ENCODE assay signal across 1 cellular context in genomic region chr9:27665121-27665520, GRCh38.
TF ChIP-seq lines count a peak whose summit lies in the region.

No MANE protein-coding gene starts in this region.

TF ChIP-seq in GM23338, 12 proteins besides CTCF, POLR2A, EP300 and RAD21:
- TF ChIP-seq, protein P1, sequence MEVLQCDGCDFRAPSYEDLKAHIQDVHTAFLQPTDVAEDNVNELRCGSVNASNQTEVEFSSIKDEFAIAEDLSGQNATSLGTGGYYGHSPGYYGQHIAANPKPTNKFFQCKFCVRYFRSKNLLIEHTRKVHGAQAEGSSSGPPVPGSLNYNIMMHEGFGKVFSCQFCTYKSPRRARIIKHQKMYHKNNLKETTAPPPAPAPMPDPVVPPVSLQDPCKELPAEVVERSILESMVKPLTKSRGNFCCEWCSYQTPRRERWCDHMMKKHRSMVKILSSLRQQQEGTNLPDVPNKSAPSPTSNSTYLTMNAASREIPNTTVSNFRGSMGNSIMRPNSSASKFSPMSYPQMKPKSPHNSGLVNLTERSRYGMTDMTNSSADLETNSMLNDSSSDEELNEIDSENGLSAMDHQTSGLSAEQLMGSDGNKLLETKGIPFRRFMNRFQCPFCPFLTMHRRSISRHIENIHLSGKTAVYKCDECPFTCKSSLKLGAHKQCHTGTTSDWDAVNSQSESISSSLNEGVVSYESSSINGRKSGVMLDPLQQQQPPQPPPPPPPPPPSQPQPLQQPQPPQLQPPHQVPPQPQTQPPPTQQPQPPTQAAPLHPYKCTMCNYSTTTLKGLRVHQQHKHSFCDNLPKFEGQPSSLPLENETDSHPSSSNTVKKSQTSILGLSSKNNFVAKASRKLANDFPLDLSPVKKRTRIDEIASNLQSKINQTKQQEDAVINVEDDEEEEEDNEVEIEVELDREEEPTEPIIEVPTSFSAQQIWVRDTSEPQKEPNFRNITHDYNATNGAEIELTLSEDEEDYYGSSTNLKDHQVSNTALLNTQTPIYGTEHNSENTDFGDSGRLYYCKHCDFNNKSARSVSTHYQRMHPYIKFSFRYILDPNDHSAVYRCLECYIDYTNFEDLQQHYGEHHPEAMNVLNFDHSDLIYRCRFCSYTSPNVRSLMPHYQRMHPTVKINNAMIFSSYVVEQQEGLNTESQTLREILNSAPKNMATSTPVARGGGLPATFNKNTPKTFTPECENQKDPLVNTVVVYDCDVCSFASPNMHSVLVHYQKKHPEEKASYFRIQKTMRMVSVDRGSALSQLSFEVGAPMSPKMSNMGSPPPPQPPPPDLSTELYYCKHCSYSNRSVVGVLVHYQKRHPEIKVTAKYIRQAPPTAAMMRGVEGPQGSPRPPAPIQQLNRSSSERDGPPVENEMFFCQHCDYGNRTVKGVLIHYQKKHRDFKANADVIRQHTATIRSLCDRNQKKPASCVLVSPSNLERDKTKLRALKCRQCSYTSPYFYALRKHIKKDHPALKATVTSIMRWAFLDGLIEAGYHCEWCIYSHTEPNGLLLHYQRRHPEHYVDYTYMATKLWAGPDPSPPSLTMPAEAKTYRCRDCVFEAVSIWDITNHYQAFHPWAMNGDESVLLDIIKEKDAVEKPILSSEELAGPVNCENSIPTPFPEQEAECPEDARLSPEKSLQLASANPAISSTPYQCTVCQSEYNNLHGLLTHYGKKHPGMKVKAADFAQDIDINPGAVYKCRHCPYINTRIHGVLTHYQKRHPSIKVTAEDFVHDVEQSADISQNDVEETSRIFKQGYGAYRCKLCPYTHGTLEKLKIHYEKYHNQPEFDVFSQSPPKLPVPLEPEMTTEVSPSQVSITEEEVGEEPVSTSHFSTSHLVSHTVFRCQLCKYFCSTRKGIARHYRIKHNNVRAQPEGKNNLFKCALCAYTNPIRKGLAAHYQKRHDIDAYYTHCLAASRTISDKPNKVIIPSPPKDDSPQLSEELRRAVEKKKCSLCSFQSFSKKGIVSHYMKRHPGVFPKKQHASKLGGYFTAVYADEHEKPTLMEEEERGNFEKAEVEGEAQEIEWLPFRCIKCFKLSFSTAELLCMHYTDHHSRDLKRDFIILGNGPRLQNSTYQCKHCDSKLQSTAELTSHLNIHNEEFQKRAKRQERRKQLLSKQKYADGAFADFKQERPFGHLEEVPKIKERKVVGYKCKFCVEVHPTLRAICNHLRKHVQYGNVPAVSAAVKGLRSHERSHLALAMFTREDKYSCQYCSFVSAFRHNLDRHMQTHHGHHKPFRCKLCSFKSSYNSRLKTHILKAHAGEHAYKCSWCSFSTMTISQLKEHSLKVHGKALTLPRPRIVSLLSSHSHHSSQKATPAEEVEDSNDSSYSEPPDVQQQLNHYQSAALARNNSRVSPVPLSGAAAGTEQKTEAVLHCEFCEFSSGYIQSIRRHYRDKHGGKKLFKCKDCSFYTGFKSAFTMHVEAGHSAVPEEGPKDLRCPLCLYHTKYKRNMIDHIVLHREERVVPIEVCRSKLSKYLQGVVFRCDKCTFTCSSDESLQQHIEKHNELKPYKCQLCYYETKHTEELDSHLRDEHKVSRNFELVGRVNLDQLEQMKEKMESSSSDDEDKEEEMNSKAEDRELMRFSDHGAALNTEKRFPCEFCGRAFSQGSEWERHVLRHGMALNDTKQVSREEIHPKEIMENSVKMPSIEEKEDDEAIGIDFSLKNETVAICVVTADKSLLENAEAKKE (CRISPR knock-in tag; IDR thresholded peaks at IDR 0.05): no peak
- TF ChIP-seq REST (IDR thresholded peaks at IDR 0.05; ENCODE audit: unreplicated experiment): no peak
- no peak for TF ChIP-seq ZNF331 (CRISPR knock-in tag; IDR thresholded peaks at IDR 0.05; ENCODE audit: low read depth)
- no peak for TF ChIP-seq STAT1 (IDR thresholded peaks at IDR 0.05; ENCODE audit: unreplicated experiment)
- TF ChIP-seq CREB1 (CRISPR knock-in tag; IDR thresholded peaks at IDR 0.05; ENCODE audit: low read depth): no peak
- no peak for TF ChIP-seq EZH2 (IDR thresholded peaks at IDR 0.05; ENCODE audit: low read depth, unreplicated experiment)
